ENCODE assay signal across 8 cellular contexts in the genomic region with DNA sequence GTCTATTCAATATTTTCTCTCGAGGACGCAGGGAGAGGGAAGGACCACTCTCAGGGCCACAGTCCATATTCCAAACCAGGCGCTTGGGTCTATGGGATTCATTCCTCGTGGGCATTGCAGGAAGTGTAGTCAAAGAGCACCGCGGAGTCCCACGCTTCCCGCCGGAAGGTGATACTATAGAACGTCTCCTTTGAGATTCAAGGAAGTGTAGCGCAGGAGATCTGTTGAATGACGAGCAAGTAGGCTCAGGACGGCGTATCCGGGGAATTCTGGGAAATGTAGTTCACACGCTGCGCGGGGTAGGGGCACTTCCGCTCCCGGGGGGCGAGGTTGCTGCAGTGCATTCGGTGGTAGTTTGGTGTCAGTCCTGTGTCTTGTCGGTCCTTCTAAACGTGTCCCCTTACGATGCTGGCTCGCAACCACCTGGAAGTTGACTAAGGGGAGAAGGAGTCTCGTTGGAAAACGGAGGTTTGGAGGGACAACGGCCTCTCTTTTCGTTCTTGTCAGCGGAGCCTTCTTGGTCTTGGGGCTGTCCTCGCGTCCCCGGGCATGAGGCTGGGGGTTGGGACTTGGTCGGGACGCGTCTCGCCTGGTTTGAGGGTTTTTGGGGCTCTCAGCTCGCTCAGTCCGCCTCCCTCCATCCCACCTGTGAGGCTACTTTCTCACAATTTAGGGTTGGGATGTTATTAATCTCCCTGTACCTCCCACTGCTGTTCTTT. TPM values are rescaled to one million over a fixed set of nuclear protein-coding genes. Genes with fewer than 3 reads are reported as not detected.
DNase-seq lines count a peak whose midpoint lies in the region; ATAC-seq and TF ChIP-seq lines count a peak whose summit lies in the region.

A gene (plus strand): TSS at position 336 of the 719 bp plus-strand sequence. CDS start 4,231 bp downstream, outside the sequence.

- H3K4me3 ChIP-seq in AG09309 (ENCODE audit: control insufficient read depth, low read depth, low read length), result peak within 1 kb of the TSS; percentile 84
- peak within 1 kb of the TSS; percentile 67 for H3K4me3 ChIP-seq in ectodermal cell (ENCODE audit: insufficient read depth, low read depth, low read length)
- H3K4me3 ChIP-seq in lower lobe of right lung, result peak within 1 kb of the TSS; percentile 70

- H3K36me3 Mint-ChIP-seq in activated CD8-positive, alpha-beta T cell treated with anti-CD3 and anti-CD28 coated beads for 36 hours (ENCODE audit: low read depth), result peaks cover 30% of the 10 kb centered on the region

- H3K27me3 ChIP-seq in ectodermal cell (ENCODE audit: control insufficient read depth, insufficient read depth, low read length, poor library complexity, severe bottlenecking), result peaks cover 9% of the 10 kb centered on the region
- no peaks in the 10 kb centered on the region for H3K27me3 ChIP-seq in lower lobe of right lung (ENCODE audit: low read depth)

- H3K27ac ChIP-seq in ectodermal cell (ENCODE audit: insufficient read depth, low read depth, low read length, poor library complexity, severe bottlenecking) (no peak within 1 kb of the TSS), lower lobe of right lung (peak within 1 kb of the TSS; percentile 53)

- no peaks in the 10 kb centered on the region for H3K27me3 Mint-ChIP-seq in activated CD8-positive, alpha-beta T cell treated with anti-CD3 and anti-CD28 coated beads for 36 hours

- no peaks in the 10 kb centered on the region for H3K9me3 ChIP-seq in ectodermal cell (ENCODE audit: control insufficient read depth, low read length)
- peaks cover 27% of the 10 kb centered on the region for H3K9me3 ChIP-seq in lower lobe of right lung

- DNase-seq in AG09309 (ENCODE audit: low read depth) (peak; percentile 46), NCI-H526 treated with DMSO at 0.1 percent for 48 hours (lab: John Stamatoyannopoulos, UW) (peak; percentile 96), lower lobe of right lung (peak; percentile 84)
- peak; percentile 88 for DNase-seq in activated CD8-positive, alpha-beta T cell treated with anti-CD3 and anti-CD28 coated beads for 36 hours
- peak; percentile 63 to 76 for DNase-seq in stimulated activated CD4-positive, alpha-beta T cell treated with anti-CD3 and anti-CD28 coated beads, Interleukin-4, amount 100 ng/mL, for 48 hours (ENCODE audit: low read depth in 2 of 2)

- no peaks in the 10 kb centered on the region for H3K4me1 ChIP-seq in ectodermal cell (ENCODE audit: control insufficient read depth, insufficient read depth, low read length)
- H3K4me1 ChIP-seq in lower lobe of right lung, result peaks cover 9% of the 10 kb centered on the region

- ATAC-seq in GM19023 (IDR thresholded peaks at IDR 0.05; ENCODE audit: unreplicated experiment) (peak; percentile 89), HG03378 (IDR thresholded peaks at IDR 0.05; ENCODE audit: unreplicated experiment) (peak; percentile 87), lower lobe of right lung (peak; percentile 98 to 100)
- ATAC-seq in activated CD8-positive, alpha-beta T cell treated with anti-CD3 and anti-CD28 coated beads for 36 hours, result peak; percentile 98

- TF ChIP-seq CTCF in AG09309 (IDR thresholded peaks at IDR 0.05; ENCODE audit: control insufficient read depth, insufficient read depth, low read depth, low read length, missing control alignments) (no peak), lower lobe of right lung (IDR thresholded peaks at IDR 0.05) (no peak)
- no peak for TF ChIP-seq CTCF in activated CD8-positive, alpha-beta T cell treated with anti-CD3 and anti-CD28 coated beads for 36 hours (IDR thresholded peaks at IDR 0.05)

- H3K27ac Mint-ChIP-seq in activated CD8-positive, alpha-beta T cell treated with anti-CD3 and anti-CD28 coated beads for 36 hours, result peak within 1 kb of the TSS; percentile 83

- POLR2A ChIA-PET in activated CD8-positive, alpha-beta T cell treated with anti-CD3 and anti-CD28 coated beads for 36 hours (lab: Charles Lee), result interaction anchor here (1.4 kb wide), 1 partner anchor 9 kb away, joined by 6 read pairs; no protein-coding TSS in a partner anchor

- peak within 1 kb of the TSS; percentile 82 for H3K4me3 Mint-ChIP-seq in activated CD8-positive, alpha-beta T cell treated with anti-CD3 and anti-CD28 coated beads for 36 hours

- WGBS in ectodermal cell, 2 experiments, result 4 to 6% methylated on average over 38 to 40 of the region's 40 CpGs

- H3K36me3 ChIP-seq in ectodermal cell (ENCODE audit: control insufficient read depth, insufficient read depth, low read length), result peaks cover 8% of the 10 kb centered on the region
- no peaks in the 10 kb centered on the region for H3K36me3 ChIP-seq in lower lobe of right lung

- CTCF ChIA-PET in activated CD8-positive, alpha-beta T cell treated with anti-CD3 and anti-CD28 coated beads for 36 hours (lab: Charles Lee), result interaction anchor here (1.4 kb wide), 1 partner anchor 19 kb away, joined by 3 read pairs; no protein-coding TSS in a partner anchor

- peaks cover 30% of the 10 kb centered on the region for H3K9me3 Mint-ChIP-seq in activated CD8-positive, alpha-beta T cell treated with anti-CD3 and anti-CD28 coated beads for 36 hours

- intact Hi-C loops in activated CD8-positive, alpha-beta T cell treated with anti-CD3 and anti-CD28 coated beads for 36 hours (cut with micrococcal nuclease), result no loop called here
- intact Hi-C loops in lower lobe of right lung (cut with DNase I), result no loop called here

- peaks cover 25% of the 10 kb centered on the region for H3K4me1 Mint-ChIP-seq in activated CD8-positive, alpha-beta T cell treated with anti-CD3 and anti-CD28 coated beads for 36 hours (ENCODE audit: low read depth)

RNA-seq across cellular contexts. Expression of the gene that starts here (rescaled TPM):
- total RNA-seq in activated CD8-positive, alpha-beta T cell treated with anti-CD3 and anti-CD28 coated beads for 36 hours, result 1 to 10 TPM; 1.7 to 1.9 TPM
- polyA plus RNA-seq in ectodermal cell (2013, experiment 1 of 4), result 4.2 TPM
- 3.3 TPM for polyA plus RNA-seq in ectodermal cell (2013, experiment 2 of 4)
- polyA plus RNA-seq in ectodermal cell (2013, experiment 3 of 4), result 2.5 TPM
- 2.5 TPM for polyA plus RNA-seq in ectodermal cell (2013, experiment 4 of 4)
- total RNA-seq in lower lobe of right lung, result 2.4 TPM

Comparison
In these comparisons a context has a peak if more than half of its experiments do, and no peak if none do; other contexts are left out.
1. DNase-seq: peak in every context shown above with its lines; median percentile 96 in NCI-H526 treated with DMSO at 0.1 percent for 48 hours; 88 in activated CD8-positive, alpha-beta T cell treated with anti-CD3 and anti-CD28 coated beads for 36 hours; 84 in lower lobe of right lung; 70 in stimulated activated CD4-positive, alpha-beta T cell treated with anti-CD3 and anti-CD28 coated beads, Interleukin-4, amount 100 ng/mL, for 48 hours; 46 in AG09309.